Comparison of ENCODE assay signal across 26 cellular contexts in genomic region chr14:89571502-89571901, GRCh38.
"Had no signal": no experiment of that assay in that cellular context is flagged by ENCODE, and none has a peak within 500 bp of the region (broad histone marks: within the 10 kb centered on the region; RNA-seq: fewer than 3 reads in every experiment).

No MANE protein-coding gene starts in this region.

- DNase-seq: activated CD4-positive, alpha-beta memory T cell treated with anti-CD3 and anti-CD28 coated beads for 36 hours; activated CD4-positive, alpha-beta T cell treated with anti-CD3 and anti-CD28 coated beads for 48 hours; activated CD8-positive, alpha-beta memory T cell treated with anti-CD3 and anti-CD28 coated beads, Interleukin-2, amount 50 U/mL, for 4 hours; activated gamma-delta T cell; activated naive CD4-positive, alpha-beta T cell treated with anti-CD3 and anti-CD28 coated beads, Interleukin-2, amount 10 ng/mL, durations not matched to agents 7 days and 5 days; activated T-cell treated with anti-CD3 and anti-CD28 coated beads, Interleukin-2, amount 50 U/mL, for 1 hour; amniotic stem cell; brain microvascular endothelial cell; cortex of kidney; head of caudate nucleus; hippocampal formation; left cardiac atrium; naive thymus-derived CD4-positive, alpha-beta T cell; ovary; retina; sigmoid colon; small intestine; stimulated activated CD4-positive, alpha-beta T cell treated with anti-CD3 and anti-CD28 coated beads, Interleukin-4, amount 100 ng/mL, for 4 hours; stimulated activated CD8-positive, alpha-beta memory T cell treated with anti-CD3 and anti-CD28 coated beads, Interleukin-4, amount 100 ng/mL, for 48 hours; stimulated activated naive CD8-positive, alpha-beta T cell treated with anti-CD3 and anti-CD28 coated beads, Interleukin-15, amount 100 ng/mL, for 72 hours; substantia nigra; WERI-Rb-1 had no signal

- H3K27ac ChIP-seq: brain microvascular endothelial cell, ovary, prostate gland, sigmoid colon, vagina, WERI-Rb-1 had no signal

- H3K36me3 ChIP-seq: brain microvascular endothelial cell, ovary, prostate gland, sigmoid colon, vagina, WERI-Rb-1 had no signal

- H3K27me3 ChIP-seq: brain microvascular endothelial cell, ovary, sigmoid colon, vagina had no signal

- H3K4me3 ChIP-seq: ovary, prostate gland, sigmoid colon, vagina had no signal

- ATAC-seq: activated CD4-positive, CD25-positive, alpha-beta regulatory T cell treated with anti-CD3 and anti-CD28 coated beads, Interleukin-2, amount 50 U/mL, for 24 hours; left cardiac atrium; naive thymus-derived CD4-positive, alpha-beta T cell; stimulated activated memory B cell treated with anti-CD40 and anti-IgM and Interleukin-4, amounts not matched to agents 10 μg/mL and 1 μg/mL and 100 μg/mL, for 72 hours; stimulated activated naive CD8-positive, alpha-beta T cell treated with anti-CD3 and anti-CD28 coated beads, Interleukin-15, amount 100 ng/mL, for 72 hours had no signal

- H3K9me3 ChIP-seq: ovary, prostate gland, sigmoid colon, vagina had no signal
